In genomic region chrX:71254092-71254941, GRCh38 we compare ENCODE assay signal across 8 cellular contexts. TPM values are rescaled to one million over a fixed set of nuclear protein-coding genes. Genes with fewer than 3 reads are reported as not detected.
DNase-seq lines count a peak whose midpoint lies in the region; ATAC-seq, FAIRE-seq and TF ChIP-seq lines count a peak whose summit lies in the region.

Gene ZMYM3 (minus strand): TSS chrX:71254140. CDS start chrX:71253255, 885 bp downstream.

- no peaks in the 10 kb centered on the region for H3K36me3 Mint-ChIP-seq in activated CD8-positive, alpha-beta memory T cell treated with anti-CD3 and anti-CD28 coated beads, Interleukin-2, amount 10 ng/mL, durations not matched to agents 7 days and 5 days

- 0% methylated on average over 9 of the region's 54 CpGs; no CpG with 5 or more reads in 1 of the 2 experiments for WGBS in H1 (ENCODE audit: extremely low coverage in 1 of 2, insufficient coverage in 1 of 2, insufficient read length in 1 of 2, insufficient replicate concordance in 2 of 2, low coverage in 1 of 2, low lambda C conversion rate in 2 of 2, missing lambda C conversion rate in 1 of 2), 2 experiments
- no CpG with 5 or more reads among the region's 54 CpGs for WGBS in mesendoderm (ENCODE audit: extremely low coverage, insufficient coverage, low lambda C conversion rate)

- CTCF ChIA-PET in activated CD8-positive, alpha-beta memory T cell treated with anti-CD3 and anti-CD28 coated beads, Interleukin-2, amount 10 ng/mL, durations not matched to agents 7 days and 5 days (lab: Charles Lee): interaction anchor here (0.6 to 2.1 kb wide), 7 partner anchors 11 to 284 kb away, joined by 3 to 11 read pairs (median 4); partner anchors contain the start of genes NONO and TAF1
- CTCF ChIA-PET in H1 (lab: Charles Lee; ENCODE audit: partially characterized antibody): interaction anchor here (0.5 to 2.3 kb wide), 6 partner anchors 27 to 1547 kb away, joined by 3 to 8 read pairs (median 4); partner anchors contain the start of gene NONO

- H2AK5ac ChIP-seq in H1 (ENCODE audit: low read depth, low read length): peak within 1 kb of the TSS; percentile 53; the same call in 1 of the 2 replicates
- no peak within 1 kb of the TSS for H2AK5ac ChIP-seq in mesendoderm (ENCODE audit: low read length)

- H3K79me2 ChIP-seq in H1 (ENCODE audit: control insufficient read depth in 1 of 2, insufficient read depth in 2 of 2, low read length in 2 of 2) (peaks cover 0 to 26% of the 10 kb centered on the region in 2 experiments; a peak in 2 of 4 replicates), mesendoderm (ENCODE audit: control insufficient read depth, insufficient read depth, low read length) (peaks cover 16% of the 10 kb centered on the region)

- H2BK12ac ChIP-seq in H1 (ENCODE audit: low read depth, low read length): peak within 1 kb of the TSS; percentile 50; the same call in 1 of the 2 replicates

- H3K18ac ChIP-seq in H1 (ENCODE audit: extremely low read depth, low read length) (peak within 1 kb of the TSS; percentile 87), mesendoderm (ENCODE audit: low read length) (peak within 1 kb of the TSS; percentile 83)

- no peaks in the 10 kb centered on the region for H3K27me3 Mint-ChIP-seq in activated CD8-positive, alpha-beta memory T cell treated with anti-CD3 and anti-CD28 coated beads, Interleukin-2, amount 10 ng/mL, durations not matched to agents 7 days and 5 days

- H3K56ac ChIP-seq in H1 (replicated peaks; ENCODE audit: insufficient read length, low read depth, low read length) (peak within 1 kb of the TSS; percentile 97), mesendoderm (ENCODE audit: low read length) (peak within 1 kb of the TSS; percentile 93)

- peak within 1 kb of the TSS; percentile 72 for H3K4me3 ChIP-seq in HUES6 (ENCODE audit: low read depth, low read length)
- peak within 1 kb of the TSS; percentile 91 for H3K4me3 ChIP-seq in NT2/D1 (ENCODE audit: insufficient read length, low read depth)
- H3K4me3 ChIP-seq in H1 (ENCODE audit: extremely low read depth in 1 of 4, insufficient read depth in 2 of 4, low read depth in 3 of 4, low read length in 4 of 4): peak within 1 kb of the TSS; percentile 79 to 99 (median 82)
- H3K4me3 ChIP-seq in mesendoderm (ENCODE audit: low read length): peak within 1 kb of the TSS; percentile 83

- H4K8ac ChIP-seq in H1 (ENCODE audit: extremely low read depth, insufficient read depth, low read length) (peak within 1 kb of the TSS; percentile 68), mesendoderm (ENCODE audit: low read depth, low read length) (no peak within 1 kb of the TSS)

- H3K23me2 ChIP-seq in H1 (ENCODE audit: low read depth, low read length): peaks cover 6% of the 10 kb centered on the region; the same call in 1 of the 2 replicates

- H3K27me3 ChIP-seq in HUES6 (ENCODE audit: control insufficient read depth, insufficient read depth, low read length) (no peaks in the 10 kb centered on the region), NT2/D1 (ENCODE audit: insufficient read depth, insufficient read length) (no peaks in the 10 kb centered on the region), H1 (replicated peaks in 1 of 4; ENCODE audit: control insufficient read depth in 3 of 4, extremely low read depth in 1 of 4, insufficient read depth in 3 of 4, low read length in 3 of 4) (no peaks in the 10 kb centered on the region), mesendoderm (ENCODE audit: insufficient read depth, low read length, poor library complexity) (no peaks in the 10 kb centered on the region)

- DNase-seq in Caki2 (ENCODE audit: low read depth) (peak; percentile 80), NT2/D1 (ENCODE audit: low read depth, low spot score) (peak; percentile 81), H1 (ENCODE audit: low read depth in 1 of 2, low spot score in 2 of 2) (peak in 1 of 2 experiments; percentile 61), mesendoderm (peak; percentile 94)
- DNase-seq in activated CD8-positive, alpha-beta memory T cell treated with anti-CD3 and anti-CD28 coated beads, Interleukin-2, amount 10 ng/mL, durations not matched to agents 7 days and 5 days: peak; percentile 89
- DNase-seq in stimulated activated CD8-positive, alpha-beta memory T cell treated with anti-CD3 and anti-CD28 coated beads, Interleukin-12 subunit alpha, Interleukin-12 subunit beta, amount 100 ng/mL, for 24 hours (ENCODE audit: extremely low read depth): peak; percentile 52

- no peak for FAIRE-seq in H1 (lab: Jason Lieb, UNC)

- no peak for TF ChIP-seq EP300 in H1 (IDR thresholded peaks at IDR 0.05; ENCODE audit: borderline replicate concordance in 1 of 2, low read depth in 2 of 2, low read length in 2 of 2)

- H3K4ac ChIP-seq in H1 (replicated peaks; ENCODE audit: insufficient read length, low read depth, low read length): no peak within 1 kb of the TSS
- peak within 1 kb of the TSS; percentile 96 for H3K4ac ChIP-seq in mesendoderm (ENCODE audit: low read depth, low read length)

- peaks cover 19% of the 10 kb centered on the region for H3K36me3 ChIP-seq in HUES6 (ENCODE audit: control insufficient read depth, insufficient read depth, low read length)
- peaks cover 35% of the 10 kb centered on the region for H3K36me3 ChIP-seq in NT2/D1 (ENCODE audit: insufficient read depth, insufficient read length, low read length)
- H3K36me3 ChIP-seq in H1 (ENCODE audit: control insufficient read depth in 2 of 4, insufficient read depth in 4 of 4, low read length in 3 of 4): peaks cover 9 to 18% (median 14%) of the 10 kb centered on the region in 4 experiments
- H3K36me3 ChIP-seq in mesendoderm (ENCODE audit: control insufficient read depth, insufficient read depth, low read length): no peaks in the 10 kb centered on the region

- H2BK120ac ChIP-seq in H1 (replicated peaks; ENCODE audit: low read depth, low read length) (no peak within 1 kb of the TSS), mesendoderm (ENCODE audit: low read depth, low read length) (no peak within 1 kb of the TSS)

- peak within 1 kb of the TSS; percentile 83 for H3K4me3 Mint-ChIP-seq in activated CD8-positive, alpha-beta memory T cell treated with anti-CD3 and anti-CD28 coated beads, Interleukin-2, amount 10 ng/mL, durations not matched to agents 7 days and 5 days

- peak; percentile 78 for ATAC-seq in GM21423 (IDR thresholded peaks at IDR 0.05; ENCODE audit: unreplicated experiment)
- peak; percentile 92 for ATAC-seq in activated CD8-positive, alpha-beta memory T cell treated with anti-CD3 and anti-CD28 coated beads, Interleukin-2, amount 10 ng/mL, durations not matched to agents 7 days and 5 days

- H2AFZ ChIP-seq in H1 (ENCODE audit: low read length): no peak within 1 kb of the TSS

- H4K20me1 ChIP-seq in H1 (replicated peaks in 1 of 2; ENCODE audit: control insufficient read depth in 1 of 2, insufficient read depth in 2 of 2, low read length in 2 of 2): no peaks in the 10 kb centered on the region

- no peak for TF ChIP-seq RAD21 in H1 (IDR thresholded peaks at IDR 0.05 in 1 of 2, conservative IDR thresholded peaks at IDR 0.05 in 1 of 2; ENCODE audit: low read depth in 2 of 2, low read length in 2 of 2)

- H4K5ac ChIP-seq in H1 (ENCODE audit: insufficient read length, low read depth, low read length) (peak within 1 kb of the TSS; percentile 86), mesendoderm (ENCODE audit: low read length) (no peak within 1 kb of the TSS)

- peak within 1 kb of the TSS; percentile 90 for H3K27ac Mint-ChIP-seq in activated CD8-positive, alpha-beta memory T cell treated with anti-CD3 and anti-CD28 coated beads, Interleukin-2, amount 10 ng/mL, durations not matched to agents 7 days and 5 days

- no peak for TF ChIP-seq POLR2A in H1 (IDR thresholded peaks at IDR 0.05; ENCODE audit: control extremely low read depth in 1 of 2, low read depth in 2 of 2, low read length in 2 of 2)

- no peak for TF ChIP-seq CTCF in H1 (IDR thresholded peaks at IDR 0.05; ENCODE audit: control extremely low read depth in 1 of 3, insufficient read depth in 1 of 3, low read depth in 1 of 3, low read length in 3 of 3)

- peaks cover 29% of the 10 kb centered on the region for H3K4me1 Mint-ChIP-seq in activated CD8-positive, alpha-beta memory T cell treated with anti-CD3 and anti-CD28 coated beads, Interleukin-2, amount 10 ng/mL, durations not matched to agents 7 days and 5 days

- H3K9me3 ChIP-seq in HUES6 (ENCODE audit: control insufficient read depth, insufficient read depth, low read depth, low read length) (peaks cover 4% of the 10 kb centered on the region; the same call in 1 of the 2 replicates), NT2/D1 (ENCODE audit: insufficient read depth, low read length) (no peaks in the 10 kb centered on the region), H1 (ENCODE audit: insufficient read depth in 2 of 2, low read depth in 1 of 2, low read length in 1 of 2) (no peaks in the 10 kb centered on the region)

- in situ Hi-C loops in Caki2 (cut with HindIII; ENCODE audit: low pct_unique_long_range_greater_than_20kb, low sequenced_read_pairs): no loop called here

- no peaks in the 10 kb centered on the region for H3K9me3 Mint-ChIP-seq in activated CD8-positive, alpha-beta memory T cell treated with anti-CD3 and anti-CD28 coated beads, Interleukin-2, amount 10 ng/mL, durations not matched to agents 7 days and 5 days (ENCODE audit: low read depth)

- H4K91ac ChIP-seq in H1 (replicated peaks; ENCODE audit: insufficient read length, low read length): peak within 1 kb of the TSS; percentile 89

- H2BK5ac ChIP-seq in H1 (ENCODE audit: low read depth, low read length) (peak within 1 kb of the TSS; percentile 91; the same call in 1 of the 2 replicates), mesendoderm (ENCODE audit: low read length) (peak within 1 kb of the TSS; percentile 80)

- H3K27ac ChIP-seq in HUES6 (ENCODE audit: low read depth, low read length) (peak within 1 kb of the TSS; percentile 56; the same call in 1 of the 2 replicates), H1 (ENCODE audit: low read depth, low read length) (peak within 1 kb of the TSS; percentile 75; the same call in 1 of the 2 replicates), mesendoderm (ENCODE audit: low read depth, low read length) (peak within 1 kb of the TSS; percentile 90)

- H3K14ac ChIP-seq in H1 (ENCODE audit: insufficient read length): no peak within 1 kb of the TSS

- H3K23ac ChIP-seq in H1 (ENCODE audit: insufficient read length): no peak within 1 kb of the TSS
- H3K23ac ChIP-seq in mesendoderm (ENCODE audit: low read length): no peak within 1 kb of the TSS

- POLR2A ChIA-PET in H1 (lab: Charles Lee; ENCODE audit: partially characterized antibody): interaction anchor here (0.6 to 3.1 kb wide), 19 partner anchors 8 to 112 kb away, joined by 3 to 28 read pairs (median 3); partner anchors contain the start of genes ITGB1BP2, NONO and TAF1

- H2BK20ac ChIP-seq in H1 (ENCODE audit: low read length): no peak within 1 kb of the TSS

- H3K79me1 ChIP-seq in H1 (ENCODE audit: low read depth, low read length): no peaks in the 10 kb centered on the region; the same call in 1 of the 2 replicates
- peaks cover 1% of the 10 kb centered on the region for H3K79me1 ChIP-seq in mesendoderm (ENCODE audit: low read length)

- H2BK15ac ChIP-seq in H1 (ENCODE audit: low read length) (0 out of 2 replicates have a peak within 1 kb of the TSS, but pooled peaks have one; percentile 46), mesendoderm (replicated peaks; ENCODE audit: low read depth) (no peak within 1 kb of the TSS)

- H3K4me1 ChIP-seq in HUES6 (ENCODE audit: control insufficient read depth, insufficient read depth, low read length) (peaks cover 24% of the 10 kb centered on the region; the same call in 1 of the 2 replicates), NT2/D1 (ENCODE audit: insufficient read depth, insufficient read length) (peaks cover 8% of the 10 kb centered on the region), H1 (replicated peaks in 1 of 4; ENCODE audit: control insufficient read depth in 3 of 4, insufficient read depth in 4 of 4, low read length in 3 of 4) (peaks cover 0 to 5% (median 3%) of the 10 kb centered on the region in 4 experiments; a peak in 4 of 7 replicates), mesendoderm (ENCODE audit: control insufficient read depth, low read depth, low read length) (no peaks in the 10 kb centered on the region)

- H3K9ac ChIP-seq in HUES6 (ENCODE audit: low read length) (peak within 1 kb of the TSS; percentile 77), NT2/D1 (ENCODE audit: insufficient read length, low read depth) (peak within 1 kb of the TSS; percentile 93), H1 (replicated peaks in 1 of 4; ENCODE audit: extremely low read depth in 1 of 4, low read depth in 3 of 4, low read length in 3 of 4) (peak within 1 kb of the TSS; percentile 75 to 85 (median 79)), mesendoderm (ENCODE audit: low read length) (peak within 1 kb of the TSS; percentile 91)

- H3K4me2 ChIP-seq in H1 (ENCODE audit: insufficient read depth in 1 of 2, low read depth in 2 of 2, low read length in 2 of 2) (peak within 1 kb of the TSS; percentile 79 to 89), mesendoderm (ENCODE audit: low read length) (peak within 1 kb of the TSS; percentile 58)

RNA-seq across cellular contexts. Expression of gene ZMYM3, which starts in this region (rescaled TPM):
- total RNA-seq in Caki2 (2014; rRNA removed; shearing (Covaris generic); ENCODE audit: low replicate concordance): 7.0 and 16.3 TPM in 2 replicates
- 10 to 100 TPM; 25.8 to 29.1 TPM for total RNA-seq in activated CD8-positive, alpha-beta memory T cell treated with anti-CD3 and anti-CD28 coated beads, Interleukin-2, amount 10 ng/mL, durations not matched to agents 7 days and 5 days
- total RNA-seq in H1 (2021; fragmentation: NEBNext Ultra II Directional; extraction: Animal tissue kit (Norgen Biotek cat#: 25700)): 82.0 and 86.4 TPM in 2 replicates
- 56.7 and 79.2 TPM in 2 replicates for polyA plus RNA-seq in H1 (2011; rRNA removed)
- 55.3 TPM for polyA plus RNA-seq in H1 (2011; cell fraction: cytosol; rRNA removed)
- polyA plus RNA-seq in H1 (2011; cell fraction: nucleus; rRNA removed): 179 TPM
- 64.8 to 71.3 TPM (median 70.1 TPM) in 4 replicates for polyA plus RNA-seq in H1 (2012, experiment 1 of 2)
- polyA plus RNA-seq in H1 (2012, experiment 2 of 2): 54.6 TPM
- 42.3 TPM for polyA plus RNA-seq in H1 (2013, experiment 1 of 2)
- 36.4 TPM for polyA plus RNA-seq in H1 (2013, experiment 2 of 2)
- polyA minus RNA-seq in H1 (2011; rRNA and poly(A)+ RNA removed): 105 and 113 TPM in 2 replicates
- 68.3 TPM for polyA minus RNA-seq in H1 (2011; cell fraction: cytosol; rRNA and poly(A)+ RNA removed)
- 65.1 TPM for polyA minus RNA-seq in H1 (2011; cell fraction: nucleus; rRNA and poly(A)+ RNA removed)
- polyA plus RNA-seq in mesendoderm (2013, experiment 1 of 2): 28.4 TPM
- polyA plus RNA-seq in mesendoderm (2013, experiment 2 of 2): 28.2 TPM
